Comparison of ENCODE assay signal across 8 cellular contexts in the genomic region with DNA sequence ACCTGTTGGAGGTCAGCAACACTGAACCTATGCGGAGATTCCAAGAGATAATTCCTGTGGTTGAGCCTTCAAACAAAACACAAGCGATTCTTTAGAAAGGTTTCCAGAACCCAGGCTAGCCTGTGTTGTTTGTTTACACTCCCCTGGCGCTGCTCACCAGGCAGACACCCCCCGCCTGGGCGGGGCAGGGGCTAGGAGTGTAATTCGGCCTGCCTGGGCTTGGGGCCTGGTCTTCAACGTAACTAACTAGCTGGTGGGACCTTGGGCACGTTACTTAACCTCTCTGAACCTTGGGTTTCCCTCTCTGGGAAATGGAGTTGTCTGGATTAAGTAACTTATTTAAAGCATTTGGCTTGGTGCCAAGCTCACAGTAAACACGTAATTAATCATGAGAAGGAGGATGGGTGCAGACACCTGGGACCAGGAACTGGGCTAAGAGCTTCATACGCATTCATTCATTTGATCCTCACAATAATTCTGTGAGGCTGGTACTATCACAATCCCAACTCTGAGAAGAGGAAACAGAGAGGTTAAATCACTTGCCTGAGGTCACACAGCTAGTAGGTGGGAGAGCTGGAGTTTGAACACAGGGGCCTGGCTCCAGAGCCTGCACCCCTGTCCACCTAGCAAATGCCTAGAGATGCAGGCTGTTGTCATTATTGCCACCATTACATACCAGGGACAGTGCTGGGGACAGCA. TPM values are rescaled to one million over a fixed set of nuclear protein-coding genes. Genes with fewer than 3 reads are reported as not detected.
A peak's percentile ranks its signal among the peaks of the same experiment; 100 is the strongest.
DNase-seq lines count a peak whose midpoint lies in the region; ATAC-seq and TF ChIP-seq lines count a peak whose summit lies in the region.

No MANE protein-coding gene starts in this region.

- in situ Hi-C loops in Caki2 (cut with HindIII; ENCODE audit: low pct_unique_long_range_greater_than_20kb, low sequenced_read_pairs) = no loop called here

- H3K9ac ChIP-seq in KMS-11 = peak overlapping the region; percentile 31; the same call in 1 of the 2 replicates

- H3K27me3 Mint-ChIP-seq in activated CD4-positive, alpha-beta memory T cell treated with anti-CD3 and anti-CD28 coated beads, Interleukin-2, amount 10 ng/mL, durations not matched to agents 7 days and 5 days = no peaks in the 10 kb centered on the region
- H3K27me3 Mint-ChIP-seq in memory B cell = no peaks in the 10 kb centered on the region

- H3K36me3 ChIP-seq in KMS-11 (ENCODE audit: insufficient read depth) = no peaks in the 10 kb centered on the region

- TF ChIP-seq CTCF in KMS-11 (conservative IDR thresholded peaks at IDR 0.05; ENCODE audit: low read depth, low read length) = no peak; the same call in 1 of the 2 replicates

- H3K27ac ChIP-seq in KMS-11 = peak overlapping the region; percentile 83

- ATAC-seq in memory B cell (ENCODE audit: low read depth) = no peak
- ATAC-seq in HG02571 (IDR thresholded peaks at IDR 0.05; ENCODE audit: unreplicated experiment) = no peak
- no peak for ATAC-seq in HG03439 (IDR thresholded peaks at IDR 0.05; ENCODE audit: unreplicated experiment)
- ATAC-seq in GM19463 (IDR thresholded peaks at IDR 0.05; ENCODE audit: unreplicated experiment) = no peak
- no peak for ATAC-seq in HG03108 (IDR thresholded peaks at IDR 0.05; ENCODE audit: unreplicated experiment)

- no peak overlapping the region for H3K4me3 Mint-ChIP-seq in activated CD4-positive, alpha-beta memory T cell treated with anti-CD3 and anti-CD28 coated beads, Interleukin-2, amount 10 ng/mL, durations not matched to agents 7 days and 5 days
- no peak overlapping the region for H3K4me3 Mint-ChIP-seq in memory B cell

- no peaks in the 10 kb centered on the region for H3K79me2 ChIP-seq in KMS-11 (ENCODE audit: insufficient read depth, low read depth)

- CTCF ChIA-PET in activated CD4-positive, alpha-beta memory T cell treated with anti-CD3 and anti-CD28 coated beads, Interleukin-2, amount 10 ng/mL, durations not matched to agents 7 days and 5 days (lab: Charles Lee) = no interaction called here

- H4K20me1 ChIP-seq in KMS-11 (ENCODE audit: insufficient read depth) = no peaks in the 10 kb centered on the region

- H3K27ac Mint-ChIP-seq in activated CD4-positive, alpha-beta memory T cell treated with anti-CD3 and anti-CD28 coated beads, Interleukin-2, amount 10 ng/mL, durations not matched to agents 7 days and 5 days = peak overlapping the region; percentile 16
- peak overlapping the region; percentile 38 for H3K27ac Mint-ChIP-seq in memory B cell

- DNase-seq in Caki2 (ENCODE audit: low read depth) (peak; percentile 50), memory B cell (ENCODE audit: low spot score in 2 of 2) (no peak)
- DNase-seq in activated CD4-positive, alpha-beta memory T cell treated with anti-CD3 and anti-CD28 coated beads, Interleukin-2, amount 10 ng/mL, durations not matched to agents 7 days and 5 days = no peak

- peak overlapping the region; percentile 58 for H3K4me2 ChIP-seq in KMS-11

- H3K4me1 ChIP-seq in KMS-11 (ENCODE audit: low read depth, poor library complexity, severe bottlenecking) = peaks cover 69% of the 10 kb centered on the region

- H2AFZ ChIP-seq in KMS-11 (ENCODE audit: low read depth) = no peak overlapping the region

- H3K9me3 Mint-ChIP-seq in activated CD4-positive, alpha-beta memory T cell treated with anti-CD3 and anti-CD28 coated beads, Interleukin-2, amount 10 ng/mL, durations not matched to agents 7 days and 5 days = no peaks in the 10 kb centered on the region
- H3K9me3 Mint-ChIP-seq in memory B cell = no peaks in the 10 kb centered on the region

- H3K4me1 Mint-ChIP-seq in activated CD4-positive, alpha-beta memory T cell treated with anti-CD3 and anti-CD28 coated beads, Interleukin-2, amount 10 ng/mL, durations not matched to agents 7 days and 5 days = peaks cover 22% of the 10 kb centered on the region
- H3K4me1 Mint-ChIP-seq in memory B cell = peaks cover 8% of the 10 kb centered on the region

- POLR2A ChIA-PET in activated CD4-positive, alpha-beta memory T cell treated with anti-CD3 and anti-CD28 coated beads, Interleukin-2, amount 10 ng/mL, durations not matched to agents 7 days and 5 days (lab: Charles Lee) = no interaction called here

- no peaks in the 10 kb centered on the region for H3K27me3 ChIP-seq in KMS-11 (ENCODE audit: insufficient read depth, low read depth)

- no peak overlapping the region for H3K4me3 ChIP-seq in KMS-11 (IDR thresholded peaks at IDR 0.05; ENCODE audit: insufficient read depth, low read depth, low read length)

- H3K36me3 Mint-ChIP-seq in activated CD4-positive, alpha-beta memory T cell treated with anti-CD3 and anti-CD28 coated beads, Interleukin-2, amount 10 ng/mL, durations not matched to agents 7 days and 5 days (ENCODE audit: low read depth) = peaks cover 18% of the 10 kb centered on the region
- H3K36me3 Mint-ChIP-seq in memory B cell = peaks cover 5% of the 10 kb centered on the region

RNA-seq across cellular contexts. Expression of gene ARHGAP27, which starts 7.6 kb away (rescaled TPM):
- 15.8 and 25.4 TPM in 2 replicates for total RNA-seq in Caki2 (2014; rRNA removed; shearing (Covaris generic); ENCODE audit: low replicate concordance)
- 10 to 100 TPM; 81.4 to 84.4 TPM for total RNA-seq in activated CD4-positive, alpha-beta memory T cell treated with anti-CD3 and anti-CD28 coated beads, Interleukin-2, amount 10 ng/mL, durations not matched to agents 7 days and 5 days

RNA-seq across cellular contexts. Expression of gene PLEKHM1, which starts 50.2 kb away (rescaled TPM):
- 10.8 and 32.0 TPM in 2 replicates for total RNA-seq in Caki2 (2014; rRNA removed; shearing (Covaris generic); ENCODE audit: low replicate concordance)
- 10 to 100 TPM; 62.7 to 63.5 TPM for total RNA-seq in activated CD4-positive, alpha-beta memory T cell treated with anti-CD3 and anti-CD28 coated beads, Interleukin-2, amount 10 ng/mL, durations not matched to agents 7 days and 5 days
